Comparison of ENCODE assay signal across 24 cellular contexts in the genomic region with DNA sequence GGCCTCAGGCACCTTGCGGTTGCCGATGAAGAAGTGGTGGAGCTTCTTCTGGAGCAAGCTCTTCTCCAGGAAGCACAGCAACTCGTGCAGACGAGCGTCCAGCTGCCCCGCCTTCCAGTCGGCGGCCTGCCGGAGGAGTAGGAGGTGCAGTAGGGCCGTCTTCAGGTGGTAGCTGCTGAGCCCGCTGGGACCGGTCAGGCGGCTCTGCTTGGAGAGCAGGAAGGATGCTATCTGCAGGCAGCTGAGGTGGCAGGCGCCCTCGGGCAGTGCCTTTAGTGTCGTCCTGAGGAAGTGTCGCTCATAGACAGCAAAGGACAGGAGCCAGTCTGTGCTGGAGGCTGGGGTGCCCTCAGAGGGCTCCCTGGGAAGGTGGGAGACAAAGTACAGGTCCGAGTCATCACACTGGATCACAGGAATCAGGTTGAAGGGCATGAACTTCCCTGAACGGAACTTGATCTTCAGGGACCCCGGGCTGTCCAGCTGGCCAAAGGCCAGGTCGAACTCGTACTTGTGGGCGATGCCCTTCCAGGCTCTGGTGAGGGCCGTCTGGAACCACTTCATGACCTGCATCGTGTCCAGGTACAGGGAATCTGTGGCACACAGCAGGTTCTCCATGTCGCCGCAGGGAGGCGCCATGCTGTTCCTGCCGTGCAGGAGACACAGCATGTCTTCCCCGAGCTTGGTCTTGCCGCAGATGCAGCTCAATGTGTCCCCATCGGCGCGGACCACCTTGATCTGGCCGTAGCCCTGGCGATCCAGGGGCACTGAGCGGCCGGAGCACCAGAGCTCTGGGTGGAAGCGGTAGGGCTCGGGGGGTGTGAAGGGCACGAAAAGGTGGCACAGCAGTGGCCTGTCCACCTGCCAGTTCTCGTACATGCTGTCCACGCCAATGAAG. TPM values are rescaled to one million over a fixed set of nuclear protein-coding genes. Genes with fewer than 3 reads are reported as not detected.
"Had no signal": no experiment of that assay in that cellular context is flagged by ENCODE, and none has a peak within 500 bp of the region (broad histone marks: within the 10 kb centered on the region; RNA-seq: fewer than 3 reads in every experiment).

No MANE protein-coding gene starts in this region.

- DNase-seq: activated CD4-positive, alpha-beta memory T cell treated with anti-CD3 and anti-CD28 coated beads for 36 hours; activated CD4-positive, alpha-beta T cell treated with anti-CD3 and anti-CD28 coated beads, Interleukin-2, amount 10 ng/mL, durations not matched to agents 7 days and 5 days; activated CD4-positive, CD25-positive, alpha-beta regulatory T cell; activated CD8-positive, alpha-beta memory T cell treated with anti-CD3 and anti-CD28 coated beads, Interleukin-2, amount 50 U/mL, for 4 hours; activated naive CD4-positive, alpha-beta T cell treated with anti-CD3 and anti-CD28 coated beads, Interleukin-2, amount 50 U/mL, for 16 hours; activated T-cell treated with anti-CD3 and anti-CD28 coated beads, Interleukin-2, amount 50 U/mL, for 72 hours; adrenal gland; anterior cingulate cortex; KG1; NCI-H1048; NCI-H146; NCI-H187 treated with DMSO at 0.1 percent for 48 hours; NCI-H2081 treated with DMSO at 0.1 percent for 48 hours; NCI-H2171; NCI-H226; NCI-H526; NCI-H774; SJCRH30; SK-N-SH; T-helper 1 cell had no signal

- H3K9me3 Mint-ChIP-seq: activated CD4-positive, alpha-beta memory T cell treated with anti-CD3 and anti-CD28 coated beads for 36 hours; activated CD4-positive, alpha-beta T cell treated with anti-CD3 and anti-CD28 coated beads, Interleukin-2, amount 10 ng/mL, durations not matched to agents 7 days and 5 days; activated naive CD8-positive, alpha-beta T cell treated with anti-CD3 and anti-CD28 coated beads, Interleukin-2, amount 10 ng/mL, durations not matched to agents 7 days and 5 days; activated T-cell treated with anti-CD3 and anti-CD28 coated beads, Interleukin-2, amount 50 U/mL, for 72 hours; activated T-helper 2 cell treated with anti-CD3 and anti-CD28 coated beads, Interferon-gamma antibody, Interleukin-2, Interleukin-4, amounts not matched to agents 10 μg/mL and 5 μg/mL and 100 μg/mL, durations not matched to agents 14 hours and 24 hours and 36 hours; IgD-negative memory B cell had no signal

- ATAC-seq: activated T-cell treated with anti-CD3 and anti-CD28 coated beads, Interleukin-2, amount 50 U/mL, for 72 hours had no signal

- H3K4me3 ChIP-seq: adrenal gland, SJCRH30 had no signal

- H3K4me3 Mint-ChIP-seq: activated CD4-positive, alpha-beta memory T cell treated with anti-CD3 and anti-CD28 coated beads for 36 hours; activated CD4-positive, alpha-beta T cell treated with anti-CD3 and anti-CD28 coated beads, Interleukin-2, amount 10 ng/mL, durations not matched to agents 7 days and 5 days; activated naive CD8-positive, alpha-beta T cell treated with anti-CD3 and anti-CD28 coated beads, Interleukin-2, amount 10 ng/mL, durations not matched to agents 7 days and 5 days; activated T-cell treated with anti-CD3 and anti-CD28 coated beads, Interleukin-2, amount 50 U/mL, for 72 hours; IgD-negative memory B cell had no signal

- H3K27ac Mint-ChIP-seq: activated CD4-positive, alpha-beta memory T cell treated with anti-CD3 and anti-CD28 coated beads for 36 hours; activated CD4-positive, alpha-beta T cell treated with anti-CD3 and anti-CD28 coated beads, Interleukin-2, amount 10 ng/mL, durations not matched to agents 7 days and 5 days; activated naive CD8-positive, alpha-beta T cell treated with anti-CD3 and anti-CD28 coated beads, Interleukin-2, amount 10 ng/mL, durations not matched to agents 7 days and 5 days; activated T-cell treated with anti-CD3 and anti-CD28 coated beads, Interleukin-2, amount 50 U/mL, for 72 hours; activated T-helper 2 cell treated with anti-CD3 and anti-CD28 coated beads, Interferon-gamma antibody, Interleukin-2, Interleukin-4, amounts not matched to agents 10 μg/mL and 5 μg/mL and 100 μg/mL, durations not matched to agents 14 hours and 24 hours and 36 hours had no signal

- H3K27me3 ChIP-seq: adrenal gland, SJCRH30 had no signal

- H3K4me2 ChIP-seq: SK-N-SH had no signal

- H3K27me3 Mint-ChIP-seq: activated CD4-positive, alpha-beta memory T cell treated with anti-CD3 and anti-CD28 coated beads for 36 hours; activated CD4-positive, alpha-beta T cell treated with anti-CD3 and anti-CD28 coated beads, Interleukin-2, amount 10 ng/mL, durations not matched to agents 7 days and 5 days; activated naive CD8-positive, alpha-beta T cell treated with anti-CD3 and anti-CD28 coated beads, Interleukin-2, amount 10 ng/mL, durations not matched to agents 7 days and 5 days; IgD-negative memory B cell had no signal

- H3K9me3 ChIP-seq: adrenal gland, SJCRH30, SK-N-SH had no signal

- H3K9ac ChIP-seq: SK-N-SH had no signal

- H3K27ac ChIP-seq: adrenal gland, SJCRH30, VCaP had no signal

RNA-seq across cellular contexts. Expression of gene CFAP58, which starts 38.8 kb away (rescaled TPM):
- polyA plus RNA-seq: IgD-negative memory B cell had no signal
